In the genomic region with DNA sequence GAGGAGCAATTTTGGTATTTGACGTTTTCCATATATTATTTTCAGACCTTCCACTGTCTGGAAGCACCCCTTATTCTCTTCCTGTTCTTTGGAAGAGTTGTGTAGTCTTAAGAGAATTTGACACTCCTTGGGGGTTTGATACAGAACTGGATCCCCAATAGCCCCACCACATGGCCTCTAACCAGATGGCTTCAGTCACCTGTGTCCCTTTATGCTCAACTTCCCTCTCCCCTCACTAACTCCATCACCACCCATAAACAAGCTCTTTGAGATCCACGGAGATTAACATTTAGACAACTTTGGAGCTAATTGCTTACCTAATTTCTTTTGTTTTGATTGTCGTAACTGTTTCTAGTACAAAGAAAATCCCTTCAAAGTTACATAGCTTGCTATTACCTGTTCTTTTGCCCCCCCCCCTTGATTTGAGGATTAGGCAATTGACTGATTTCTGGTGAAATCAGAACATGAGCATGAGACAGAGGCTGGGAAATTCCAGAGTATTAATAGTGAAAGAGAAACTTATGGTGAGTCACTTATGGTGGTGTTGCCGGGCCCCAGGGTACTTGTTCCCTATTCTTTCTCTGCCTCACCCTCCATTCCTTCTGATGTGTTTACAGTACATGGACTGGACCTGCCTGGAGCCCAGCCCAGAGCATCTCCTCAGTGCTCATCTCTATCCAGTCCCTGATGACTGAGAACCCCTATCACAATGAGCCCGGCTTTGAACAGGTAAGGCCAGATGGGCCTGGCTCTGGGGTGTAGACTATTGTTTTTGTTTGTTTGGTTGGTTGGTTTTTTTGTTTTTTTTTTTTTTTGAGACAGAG, we compare ENCODE assay signal across 7 cellular contexts. TPM values are rescaled to one million over a fixed set of nuclear protein-coding genes. Genes with fewer than 3 reads are reported as not detected.
A peak's percentile ranks its signal among the peaks of the same experiment; 100 is the strongest.
DNase-seq lines count a peak whose midpoint lies in the region; ATAC-seq lines count a peak whose summit lies in the region.

No MANE protein-coding gene starts in this region.

- peak overlapping the region; percentile 79 for H3K4me3 Mint-ChIP-seq in dendritic cell treated with granulocyte-macrophage colony-stimulating factor and Interleukin-4, amounts not matched to agents 40 ng/mL and 50 ng/mL, for 4 days

- intact Hi-C loops in dendritic cell treated with granulocyte-macrophage colony-stimulating factor and Interleukin-4, amounts not matched to agents 40 ng/mL and 50 ng/mL, for 4 days (cut with micrococcal nuclease): loop anchor here (1.0 kb wide), 1 partner anchor 23 kb away; the partner anchor contains the start of gene ATP5MC1

- H3K27ac Mint-ChIP-seq in dendritic cell treated with granulocyte-macrophage colony-stimulating factor and Interleukin-4, amounts not matched to agents 40 ng/mL and 50 ng/mL, for 4 days: peak overlapping the region; percentile 95

- H3K36me3 Mint-ChIP-seq in dendritic cell treated with granulocyte-macrophage colony-stimulating factor and Interleukin-4, amounts not matched to agents 40 ng/mL and 50 ng/mL, for 4 days (ENCODE audit: low read depth): peaks cover 100% of the 10 kb centered on the region

- peak; percentile 47 for ATAC-seq in GM18873 (IDR thresholded peaks at IDR 0.05; ENCODE audit: low FRiP score, unreplicated experiment)
- peak; percentile 71 for ATAC-seq in HG02981 (IDR thresholded peaks at IDR 0.05; ENCODE audit: unreplicated experiment)
- ATAC-seq in HG03039 (IDR thresholded peaks at IDR 0.05; ENCODE audit: unreplicated experiment): no peak

- no peaks in the 10 kb centered on the region for H3K27me3 Mint-ChIP-seq in dendritic cell treated with granulocyte-macrophage colony-stimulating factor and Interleukin-4, amounts not matched to agents 40 ng/mL and 50 ng/mL, for 4 days

- peak in 4 of 5 experiments; percentile 3 to 86 (median 22) for DNase-seq in T-helper 2 cell
- peak; percentile 33 for DNase-seq in pulmonary artery endothelial cell (ENCODE audit: low read depth, low spot score)
- DNase-seq in NCI-H146 (lab: John Stamatoyannopoulos, UW): no peak

- peaks cover 72% of the 10 kb centered on the region for H3K4me1 Mint-ChIP-seq in dendritic cell treated with granulocyte-macrophage colony-stimulating factor and Interleukin-4, amounts not matched to agents 40 ng/mL and 50 ng/mL, for 4 days (ENCODE audit: low read depth)

- no peaks in the 10 kb centered on the region for H3K9me3 Mint-ChIP-seq in dendritic cell treated with granulocyte-macrophage colony-stimulating factor and Interleukin-4, amounts not matched to agents 40 ng/mL and 50 ng/mL, for 4 days

RNA-seq across cellular contexts. Expression of gene UBE2Z, which starts 7.5 kb away (rescaled TPM):
- total RNA-seq in pulmonary artery endothelial cell: 61.5 and 70.7 TPM in 2 replicates

RNA-seq across cellular contexts. Expression of gene ATP5MC1, which starts 23.1 kb away (rescaled TPM):
- 43.6 and 46.1 TPM in 2 replicates for total RNA-seq in pulmonary artery endothelial cell

RNA-seq across cellular contexts. Expression of gene SNF8, which starts 29.0 kb away (rescaled TPM):
- 140 and 169 TPM in 2 replicates for total RNA-seq in pulmonary artery endothelial cell

RNA-seq across cellular contexts. Expression of gene GIP, which starts 52.7 kb away (rescaled TPM):
- not detected in 2 replicates for total RNA-seq in pulmonary artery endothelial cell
